Comparison of ENCODE assay signal across 19 cellular contexts in genomic region chr10:79509306-79509938, GRCh38. TPM values are rescaled to one million over a fixed set of nuclear protein-coding genes. Genes with fewer than 3 reads are reported as not detected.
A peak's percentile ranks its signal among the peaks of the same experiment; 100 is the strongest.
DNase-seq lines count a peak whose midpoint lies in the region; ATAC-seq, FAIRE-seq and TF ChIP-seq lines count a peak whose summit lies in the region.
"Not testable (repeated sequence)": the region's sequence is repeated elsewhere in the genome, so short reads cannot be mapped to it uniquely, and the experiment has no call there.
"Had no signal": no experiment of that assay in that cellular context is flagged by ENCODE, and none has a peak within 500 bp of the region (broad histone marks: within the 10 kb centered on the region; RNA-seq: fewer than 3 reads in every experiment).

No MANE protein-coding gene starts in this region.

- H4K20me1 ChIP-seq in H1 (replicated peaks in 1 of 2; ENCODE audit: control insufficient read depth in 1 of 2, insufficient read depth in 2 of 2, low read length in 2 of 2); keratinocyte (ENCODE audit: control insufficient read depth, extremely low read depth, insufficient read depth, low read length): not testable (repeated sequence)

- H3K4ac ChIP-seq in H1 (replicated peaks; ENCODE audit: insufficient read length, low read depth, low read length) = not testable (repeated sequence)

- WGBS in H1 (ENCODE audit: extremely low coverage in 1 of 2, insufficient coverage in 1 of 2, insufficient read length in 1 of 2, insufficient replicate concordance in 2 of 2, low coverage in 1 of 2, low lambda C conversion rate in 2 of 2, missing lambda C conversion rate in 1 of 2), 2 experiments = 87% methylated on average over 2 of the region's 3 CpGs; no CpG with 5 or more reads in 1 of the 2 experiments

- H2BK120ac ChIP-seq in H1 (replicated peaks; ENCODE audit: low read depth, low read length) = not testable (repeated sequence)

- H2AFZ ChIP-seq in H1 (ENCODE audit: low read length); keratinocyte (ENCODE audit: control insufficient read depth, low read length): not testable (repeated sequence)

- POLR2A ChIA-PET in activated CD4-positive, alpha-beta T cell treated with anti-CD3 and anti-CD28 coated beads for 36 hours (lab: Charles Lee); H1 (lab: Charles Lee; ENCODE audit: partially characterized antibody): not testable (repeated sequence)

- not testable (repeated sequence) for H3K56ac ChIP-seq in H1 (replicated peaks; ENCODE audit: insufficient read length, low read depth, low read length)

- H2AK5ac ChIP-seq in H1 (ENCODE audit: low read depth, low read length) = not testable (repeated sequence)

- H3K27me3 ChIP-seq in H1 (replicated peaks in 1 of 4; ENCODE audit: control insufficient read depth in 3 of 4, extremely low read depth in 1 of 4, insufficient read depth in 3 of 4, low read length in 3 of 4) = not testable (repeated sequence)
- peaks cover 12% of the 10 kb centered on the region for H3K27me3 ChIP-seq in keratinocyte (ENCODE audit: control insufficient read depth, extremely low read depth, insufficient read depth, low read length)

- H4K5ac ChIP-seq in H1 (ENCODE audit: insufficient read length, low read depth, low read length) = not testable (repeated sequence)

- not testable (repeated sequence) for H3K14ac ChIP-seq in H1 (ENCODE audit: insufficient read length)

- not testable (repeated sequence) for H2BK12ac ChIP-seq in H1 (ENCODE audit: low read depth, low read length)

- dilution Hi-C loops in keratinocyte (cut with MboI; ENCODE audit: extremely low pct_ligation_motif_present, low sequenced_read_pairs) = not testable (repeated sequence)

- TF ChIP-seq RAD21 in H1 (IDR thresholded peaks at IDR 0.05 in 1 of 2, conservative IDR thresholded peaks at IDR 0.05 in 1 of 2; ENCODE audit: low read depth in 2 of 2, low read length in 2 of 2) = not testable (repeated sequence)

- CTCF ChIA-PET in activated CD4-positive, alpha-beta T cell treated with anti-CD3 and anti-CD28 coated beads for 36 hours (lab: Charles Lee); H1 (lab: Charles Lee; ENCODE audit: partially characterized antibody): not testable (repeated sequence)

- DNase-seq in CD14-positive monocyte (ENCODE audit: low spot score); activated CD4-positive, alpha-beta T cell treated with anti-CD3 and anti-CD28 coated beads for 36 hours; H1 (ENCODE audit: low read depth in 1 of 2, low spot score in 2 of 2); keratinocyte (ENCODE audit: low read depth, low spot score); sciatic nerve (ENCODE audit: low spot score): not testable (repeated sequence)

- not testable (repeated sequence) for H3K79me2 ChIP-seq in H1 (ENCODE audit: control insufficient read depth in 1 of 2, insufficient read depth in 2 of 2, low read length in 2 of 2); keratinocyte (ENCODE audit: control insufficient read depth, insufficient read depth, low read length)

- peak; percentile 61 for ATAC-seq in GM19043 (IDR thresholded peaks at IDR 0.05; ENCODE audit: low read depth, unreplicated experiment)
- ATAC-seq in GM21825 (IDR thresholded peaks at IDR 0.05; ENCODE audit: unreplicated experiment) = peak; percentile 51
- ATAC-seq in HG03342 (IDR thresholded peaks at IDR 0.05; ENCODE audit: unreplicated experiment) = peak; percentile 69
- ATAC-seq in activated CD4-positive, alpha-beta T cell treated with anti-CD3 and anti-CD28 coated beads for 36 hours = peak; percentile 58
- ATAC-seq in sciatic nerve = peak; percentile 68

- H3K9me1 ChIP-seq in keratinocyte (ENCODE audit: control insufficient read depth, extremely low read depth, insufficient read depth, low read length) = not testable (repeated sequence)

- H2BK15ac ChIP-seq in H1 (ENCODE audit: low read length) = not testable (repeated sequence)

- not testable (repeated sequence) for H3K4me3 Mint-ChIP-seq in CD14-positive monocyte; activated CD4-positive, alpha-beta T cell treated with anti-CD3 and anti-CD28 coated beads for 36 hours

- H3K79me1 ChIP-seq in H1 (ENCODE audit: low read depth, low read length) = not testable (repeated sequence)

- TF ChIP-seq CTCF in CD14-positive monocyte (IDR thresholded peaks at IDR 0.05) = peak; percentile 16
- TF ChIP-seq CTCF in H1 (IDR thresholded peaks at IDR 0.05; ENCODE audit: control extremely low read depth in 1 of 3, insufficient read depth in 1 of 3, low read depth in 1 of 3, low read length in 3 of 3); keratinocyte (optimal IDR thresholded peaks at IDR 0.05 in 1 of 3, IDR thresholded peaks at IDR 0.05 in 1 of 3, conservative IDR thresholded peaks at IDR 0.05 in 1 of 3; ENCODE audit: extremely low read depth in 1 of 3, insufficient read depth in 2 of 3, low read length in 3 of 3): not testable (repeated sequence)

- not testable (repeated sequence) for H3K4me3 ChIP-seq in H1 (ENCODE audit: extremely low read depth in 1 of 4, insufficient read depth in 2 of 4, low read depth in 3 of 4, low read length in 4 of 4); keratinocyte (ENCODE audit: control insufficient read depth in 2 of 3, extremely low read depth in 1 of 3, insufficient read depth in 2 of 3, low read depth in 1 of 3, low read length in 3 of 3)

- not testable (repeated sequence) for H3K9ac ChIP-seq in H1 (replicated peaks in 1 of 4; ENCODE audit: extremely low read depth in 1 of 4, low read depth in 3 of 4, low read length in 3 of 4); keratinocyte (ENCODE audit: control insufficient read depth, extremely low read depth, insufficient read depth, low read length)

- not testable (repeated sequence) for H3K9me3 ChIP-seq in H1 (ENCODE audit: insufficient read depth in 2 of 2, low read depth in 1 of 2, low read length in 1 of 2); keratinocyte (ENCODE audit: control insufficient read depth, low read depth, low read length)

- peaks cover 9 to 20% (median 12%) of the 10 kb centered on the region in 3 donors for H3K27me3 Mint-ChIP-seq in CD14-positive monocyte (ENCODE audit: low read depth in 3 of 3)
- not testable (repeated sequence) for H3K27me3 Mint-ChIP-seq in activated CD4-positive, alpha-beta T cell treated with anti-CD3 and anti-CD28 coated beads for 36 hours

- H3K36me3 ChIP-seq in H1 (ENCODE audit: control insufficient read depth in 2 of 4, insufficient read depth in 4 of 4, low read length in 3 of 4); keratinocyte (ENCODE audit: control insufficient read depth in 2 of 2, extremely low read depth in 1 of 2, insufficient read depth in 2 of 2, low read length in 2 of 2): not testable (repeated sequence)

- H3K4me1 Mint-ChIP-seq in CD14-positive monocyte; activated CD4-positive, alpha-beta T cell treated with anti-CD3 and anti-CD28 coated beads for 36 hours: not testable (repeated sequence)

- FAIRE-seq in H1 (lab: Jason Lieb, UNC) (peak; percentile 90), keratinocyte (lab: Jason Lieb, UNC) (peak; percentile 52)

- H3K36me3 Mint-ChIP-seq in CD14-positive monocyte; activated CD4-positive, alpha-beta T cell treated with anti-CD3 and anti-CD28 coated beads for 36 hours (ENCODE audit: low read depth): not testable (repeated sequence)

- H4K8ac ChIP-seq in H1 (ENCODE audit: extremely low read depth, insufficient read depth, low read length) = not testable (repeated sequence)

- not testable (repeated sequence) for TF ChIP-seq EP300 in H1 (IDR thresholded peaks at IDR 0.05; ENCODE audit: borderline replicate concordance in 1 of 2, low read depth in 2 of 2, low read length in 2 of 2)

- not testable (repeated sequence) for H3K23ac ChIP-seq in H1 (ENCODE audit: insufficient read length)

- not testable (repeated sequence) for H2BK5ac ChIP-seq in H1 (ENCODE audit: low read depth, low read length)

- not testable (repeated sequence) for H3K23me2 ChIP-seq in H1 (ENCODE audit: low read depth, low read length)

- H3K4me1 ChIP-seq in H1 (replicated peaks in 1 of 4; ENCODE audit: control insufficient read depth in 3 of 4, insufficient read depth in 4 of 4, low read length in 3 of 4); keratinocyte (ENCODE audit: control insufficient read depth, extremely low read depth, insufficient read depth, low read length): not testable (repeated sequence)

- not testable (repeated sequence) for TF ChIP-seq POLR2A in H1 (IDR thresholded peaks at IDR 0.05; ENCODE audit: control extremely low read depth in 1 of 2, low read depth in 2 of 2, low read length in 2 of 2)

- intact Hi-C loops in CD14-positive monocyte (cut with micrococcal nuclease); activated CD4-positive, alpha-beta T cell treated with anti-CD3 and anti-CD28 coated beads for 36 hours (cut with DNase I, micrococcal nuclease); sciatic nerve (cut with DNase I): not testable (repeated sequence)

- H3K27ac Mint-ChIP-seq in CD14-positive monocyte; activated CD4-positive, alpha-beta T cell treated with anti-CD3 and anti-CD28 coated beads for 36 hours: not testable (repeated sequence)

- not testable (repeated sequence) for H3K9me3 Mint-ChIP-seq in CD14-positive monocyte; activated CD4-positive, alpha-beta T cell treated with anti-CD3 and anti-CD28 coated beads for 36 hours (ENCODE audit: low read depth)

- H4K91ac ChIP-seq in H1 (replicated peaks; ENCODE audit: insufficient read length, low read length) = not testable (repeated sequence)

- not testable (repeated sequence) for H3K18ac ChIP-seq in H1 (ENCODE audit: extremely low read depth, low read length)

- H3K4me2 ChIP-seq in H1 (ENCODE audit: insufficient read depth in 1 of 2, low read depth in 2 of 2, low read length in 2 of 2); keratinocyte (ENCODE audit: control insufficient read depth, extremely low read depth, insufficient read depth, low read depth, low read length): not testable (repeated sequence)

- not testable (repeated sequence) for H3K27ac ChIP-seq in H1 (ENCODE audit: low read depth, low read length); keratinocyte (ENCODE audit: control insufficient read depth, insufficient read depth, low read length)

- H2BK20ac ChIP-seq in H1 (ENCODE audit: low read length) = not testable (repeated sequence)

RNA-seq across cellular contexts. Expression of gene EIF5AL1, which starts 2.9 kb away (rescaled TPM):
- polyA plus RNA-seq in CD14-positive monocyte (under 1 TPM; 0.16 to 0.17 TPM), H1 (2011; rRNA removed) (2.0 and 2.2 TPM in 2 replicates), keratinocyte (0.91 to 2.3 TPM (median 1.2 TPM) in 3 replicates)
- total RNA-seq in activated CD4-positive, alpha-beta T cell treated with anti-CD3 and anti-CD28 coated beads for 36 hours = under 1 TPM; 0.18 to 0.46 TPM
- 1.7 and 2.0 TPM in 2 replicates for total RNA-seq in H1 (2021; fragmentation: NEBNext Ultra II Directional; extraction: Animal tissue kit (Norgen Biotek cat#: 25700))
- 1.4 TPM for polyA plus RNA-seq in H1 (2011; cell fraction: cytosol; rRNA removed)
- 0.58 TPM for polyA plus RNA-seq in H1 (2011; cell fraction: nucleus; rRNA removed)
- polyA plus RNA-seq in H1 (2012, experiment 1 of 2) = 1.5 to 8.3 TPM (median 1.8 TPM) in 4 replicates
- polyA plus RNA-seq in H1 (2012, experiment 2 of 2) = 1.7 TPM
- 1.1 TPM for polyA plus RNA-seq in H1 (2013, experiment 1 of 2)
- polyA plus RNA-seq in H1 (2013, experiment 2 of 2) = 1.1 TPM
- polyA minus RNA-seq in H1 (2011; rRNA and poly(A)+ RNA removed) = 2.0 and 2.1 TPM in 2 replicates
- polyA minus RNA-seq in H1 (2011; cell fraction: cytosol; rRNA and poly(A)+ RNA removed) = not detected
- polyA minus RNA-seq in H1 (2011; cell fraction: nucleus; rRNA and poly(A)+ RNA removed) = 0.40 TPM
- polyA plus RNA-seq in keratinocyte (2011; ENCODE audit: low read depth) = 0.79 TPM
- polyA plus RNA-seq in keratinocyte (2011; cell fraction: cytosol; rRNA removed) = 2.9 and 4.6 TPM in 2 replicates
- 0.85 and 1.3 TPM in 2 replicates for polyA plus RNA-seq in keratinocyte (2011; cell fraction: nucleus; rRNA removed)
- polyA plus RNA-seq in keratinocyte (2012; ENCODE audit: low replicate concordance) = 0.77 and 2.1 TPM in 2 replicates
- 0.33 to 3.0 TPM (median 1.9 TPM) in 3 replicates for polyA minus RNA-seq in keratinocyte
- polyA minus RNA-seq in keratinocyte (2011; cell fraction: cytosol; rRNA and poly(A)+ RNA removed) = 1.2 TPM
- polyA minus RNA-seq in keratinocyte (2011; cell fraction: nucleus; rRNA and poly(A)+ RNA removed) = 0.47 and 0.53 TPM in 2 replicates
- 0.09 TPM for total RNA-seq in sciatic nerve
- total RNA-seq: mesothelial cell of epicardium had no signal

RNA-seq across cellular contexts. Expression of gene SFTPA2, which starts 50.8 kb away (rescaled TPM):
- polyA plus RNA-seq in CD14-positive monocyte = not detected
- not detected for total RNA-seq in activated CD4-positive, alpha-beta T cell treated with anti-CD3 and anti-CD28 coated beads for 36 hours
- not detected in 2 replicates for total RNA-seq in H1 (2021; fragmentation: NEBNext Ultra II Directional; extraction: Animal tissue kit (Norgen Biotek cat#: 25700))
- polyA plus RNA-seq in H1 (2011; rRNA removed) = not detected in 2 replicates
- polyA plus RNA-seq in H1 (2011; cell fraction: cytosol; rRNA removed) = not detected
- polyA plus RNA-seq in H1 (2011; cell fraction: nucleus; rRNA removed) = not detected
- not detected in 4 replicates for polyA plus RNA-seq in H1 (2012, experiment 1 of 2)
- not detected for polyA plus RNA-seq in H1 (2012, experiment 2 of 2)
- polyA plus RNA-seq in H1 (2013, experiment 1 of 2) = not detected
- polyA plus RNA-seq in H1 (2013, experiment 2 of 2) = not detected
- not detected in 2 replicates for polyA minus RNA-seq in H1 (2011; rRNA and poly(A)+ RNA removed)
- not detected for polyA minus RNA-seq in H1 (2011; cell fraction: cytosol; rRNA and poly(A)+ RNA removed)
- polyA minus RNA-seq in H1 (2011; cell fraction: nucleus; rRNA and poly(A)+ RNA removed) = not detected
- not detected in 3 replicates for polyA plus RNA-seq in keratinocyte
- not detected for polyA plus RNA-seq in keratinocyte (2011; ENCODE audit: low read depth)
- polyA plus RNA-seq in keratinocyte (2011; cell fraction: cytosol; rRNA removed) = not detected in 2 replicates
- not detected in 2 replicates for polyA plus RNA-seq in keratinocyte (2011; cell fraction: nucleus; rRNA removed)
- not detected in 2 replicates for polyA plus RNA-seq in keratinocyte (2012; ENCODE audit: low replicate concordance)
- not detected in 3 replicates for polyA minus RNA-seq in keratinocyte
- polyA minus RNA-seq in keratinocyte (2011; cell fraction: cytosol; rRNA and poly(A)+ RNA removed) = not detected
- not detected in 2 replicates for polyA minus RNA-seq in keratinocyte (2011; cell fraction: nucleus; rRNA and poly(A)+ RNA removed)
- total RNA-seq in sciatic nerve = 5.1 TPM
- total RNA-seq: A172; activated CD4-positive, alpha-beta memory T cell treated with anti-CD3 and anti-CD28 coated beads, Interleukin-2, amount 10 ng/mL, durations not matched to agents 7 days and 5 days; CD4-positive, alpha-beta memory T cell; endodermal cell; frontal cortex; left ventricle myocardium inferior; naive thymus-derived CD8-positive, alpha-beta T cell; occipital lobe; pulmonary artery endothelial cell; T-helper 1 cell treated with Interleukin-12 subunit alpha and Interleukin-12 subunit beta and Interleukin-4 antibody, amounts not matched to agents 30 ng/mL and 1 ng/mL, for 36 hours had no signal
- polyA plus RNA-seq: CD4-positive, alpha-beta memory T cell; naive thymus-derived CD8-positive, alpha-beta T cell had no signal
